In the genomic region with DNA sequence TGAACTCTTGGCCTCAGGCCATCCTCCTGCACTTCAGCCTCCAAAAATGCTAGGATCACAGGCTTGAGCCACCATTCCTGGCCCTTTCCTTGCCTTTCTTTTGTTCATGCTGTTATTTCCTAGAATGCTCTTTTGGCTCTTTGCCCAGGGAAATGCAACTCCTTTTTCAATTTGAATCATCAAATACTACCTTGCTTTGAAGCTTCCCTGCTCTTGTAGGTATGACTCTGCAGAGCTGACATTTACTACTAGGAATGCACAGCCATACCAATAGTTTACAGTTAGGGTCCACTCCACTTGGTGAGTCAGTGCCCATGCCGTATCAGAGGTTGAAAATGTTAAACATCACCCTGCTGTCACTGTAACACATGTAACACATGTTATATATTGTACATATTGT, we compare ENCODE assay signal across 11 cellular contexts.
DNase-seq lines count a peak whose midpoint lies in the region; TF ChIP-seq lines count a peak whose summit lies in the region.
"Had no signal": no experiment of that assay in that cellular context is flagged by ENCODE, and none has a peak within 500 bp of the region (broad histone marks: within the 10 kb centered on the region; RNA-seq: fewer than 3 reads in every experiment).

No MANE protein-coding gene starts in this region.

- H3K9me2 ChIP-seq in hepatocyte (replicated peaks; ENCODE audit: insufficient read depth) = no peaks in the 10 kb centered on the region

- no peak for TF ChIP-seq CTCF in hepatocyte (IDR thresholded peaks at IDR 0.05; ENCODE audit: poor library complexity)

- 44% methylated on average over 1 of the region's 1 CpG for WGBS in hepatocyte (ENCODE audit: low lambda C conversion rate, missing lambda C conversion rate)

- peak; percentile 35 for DNase-seq in NCI-H748 (lab: John Stamatoyannopoulos, UW; ENCODE audit: unreplicated experiment)
- no peak for DNase-seq in NCI-H748 treated with DMSO at 0.1 percent for 48 hours (lab: John Stamatoyannopoulos, UW)
- peak; percentile 90 for DNase-seq in HT1080 (ENCODE audit: low read depth)
- DNase-seq in SW480 (ENCODE audit: low spot score) = peak; percentile 66
- peak; percentile 29 for DNase-seq in hepatocyte (ENCODE audit: low spot score)
- no peak for DNase-seq in GM19238 (ENCODE audit: insufficient read length, low spot score)
- DNase-seq in erythroblast (lab: John Stamatoyannopoulos, UW) = no peak
- DNase-seq in stimulated activated naive CD4-positive, alpha-beta T cell (lab: John Stamatoyannopoulos, UW) = no peak
- DNase-seq: GF-D8, NCI-H2081 treated with DMSO at 0.1 percent for 48 hours had no signal

- no peaks in the 10 kb centered on the region for H3K9me3 ChIP-seq in hepatocyte (ENCODE audit: low read depth)
- H3K9me3 ChIP-seq: suprapubic skin had no signal

- no peak for TF ChIP-seq POLR2A in erythroblast (IDR thresholded peaks at IDR 0.05; ENCODE audit: low read length)

- no peaks in the 10 kb centered on the region for H4K20me1 ChIP-seq in hepatocyte (ENCODE audit: insufficient read depth, poor library complexity, severe bottlenecking)

- no peaks in the 10 kb centered on the region for H3K4me1 ChIP-seq in hepatocyte (ENCODE audit: insufficient read depth)
- H3K4me1 ChIP-seq: suprapubic skin had no signal

- no peak overlapping the region for H3K4me2 ChIP-seq in hepatocyte

- H3K27me3 ChIP-seq in hepatocyte = no peaks in the 10 kb centered on the region
- H3K27me3 ChIP-seq: suprapubic skin had no signal

- no peaks in the 10 kb centered on the region for H3K36me3 ChIP-seq in hepatocyte (replicated peaks; ENCODE audit: insufficient read depth, low read depth)
- H3K36me3 ChIP-seq: suprapubic skin had no signal

- H3K4me3 ChIP-seq in hepatocyte = no peak overlapping the region
- H3K4me3 ChIP-seq: suprapubic skin had no signal

- H3K27ac ChIP-seq in hepatocyte = no peak overlapping the region
- H3K27ac ChIP-seq: suprapubic skin had no signal

- no peaks in the 10 kb centered on the region for H3K79me2 ChIP-seq in hepatocyte

- no peak overlapping the region for H2AFZ ChIP-seq in hepatocyte

Comparison
In these comparisons a context has a peak if more than half of its experiments do, and no peak if none do; other contexts are left out.
1. DNase-seq: peak in NCI-H748 (single experiment), HT1080 (single experiment), SW480 (single experiment) and hepatocyte (single experiment); none in NCI-H748 treated with DMSO at 0.1 percent for 48 hours (single experiment), GM19238 (single experiment), erythroblast (0 of 2) and stimulated activated naive CD4-positive, alpha-beta T cell (0 of 6).